ENCODE assay signal across 1 cellular context in the genomic region with DNA sequence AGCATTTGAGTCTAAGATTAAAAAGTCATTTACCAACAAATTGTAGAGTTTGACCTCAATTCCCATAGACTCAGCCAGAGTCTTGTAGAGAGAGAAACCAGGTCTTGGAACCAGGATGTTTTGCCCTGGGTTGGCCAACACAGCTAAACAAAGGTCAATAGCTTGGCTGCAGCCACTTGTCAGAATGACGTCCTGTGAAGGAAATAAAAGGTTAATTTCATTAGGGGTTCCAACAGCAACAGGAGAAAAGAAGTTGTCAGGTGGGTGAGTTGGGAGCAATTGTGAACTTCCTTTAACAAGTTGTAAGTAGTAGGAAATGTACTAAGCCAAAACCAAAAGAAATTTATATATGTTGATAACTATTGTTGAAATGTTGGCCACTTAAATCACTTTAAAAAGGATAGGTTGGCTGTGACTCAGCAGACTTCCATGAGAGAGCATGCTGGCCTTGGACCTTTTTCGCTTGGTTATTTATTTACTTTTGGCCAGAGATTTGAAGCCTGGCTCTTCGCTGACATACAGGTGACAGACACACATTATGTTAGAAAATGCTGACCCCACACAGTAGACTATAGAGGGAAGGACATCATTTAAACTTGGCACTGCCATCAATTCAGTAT.
A peak's percentile ranks its signal among the peaks of the same experiment; 100 is the strongest.
TF ChIP-seq lines count a peak whose summit lies in the region.

No MANE protein-coding gene starts in this region.

TF ChIP-seq in K562, 482 proteins besides CTCF, POLR2A, EP300 and RAD21:
- TF ChIP-seq MCM3 (IDR thresholded peaks at IDR 0.05) (no peak), ELF2 (CRISPR knock-in tag; IDR thresholded peaks at IDR 0.05) (no peak), CREB3L1 (IDR thresholded peaks at IDR 0.05; ENCODE audit: borderline replicate concordance, low read depth) (no peak), CREM (IDR thresholded peaks at IDR 0.05; ENCODE audit: low read depth) (no peak), ZZZ3 (IDR thresholded peaks at IDR 0.05) (no peak), PHTF2 (CRISPR knock-in tag; IDR thresholded peaks at IDR 0.05) (no peak), BRD4 (IDR thresholded peaks at IDR 0.05) (no peak), C11orf30 (IDR thresholded peaks at IDR 0.05; ENCODE audit: low read depth) (peak; percentile 38; the same call in 1 of the 2 replicates), NFE2 (IDR thresholded peaks at IDR 0.05; ENCODE audit: low read depth) (peak; percentile 25; the same call in 1 of the 2 replicates), BRF1 (IDR thresholded peaks at IDR 0.05; ENCODE audit: borderline replicate concordance, extremely low read depth, insufficient read length) (no peak)
- TF ChIP-seq, protein P1, sequence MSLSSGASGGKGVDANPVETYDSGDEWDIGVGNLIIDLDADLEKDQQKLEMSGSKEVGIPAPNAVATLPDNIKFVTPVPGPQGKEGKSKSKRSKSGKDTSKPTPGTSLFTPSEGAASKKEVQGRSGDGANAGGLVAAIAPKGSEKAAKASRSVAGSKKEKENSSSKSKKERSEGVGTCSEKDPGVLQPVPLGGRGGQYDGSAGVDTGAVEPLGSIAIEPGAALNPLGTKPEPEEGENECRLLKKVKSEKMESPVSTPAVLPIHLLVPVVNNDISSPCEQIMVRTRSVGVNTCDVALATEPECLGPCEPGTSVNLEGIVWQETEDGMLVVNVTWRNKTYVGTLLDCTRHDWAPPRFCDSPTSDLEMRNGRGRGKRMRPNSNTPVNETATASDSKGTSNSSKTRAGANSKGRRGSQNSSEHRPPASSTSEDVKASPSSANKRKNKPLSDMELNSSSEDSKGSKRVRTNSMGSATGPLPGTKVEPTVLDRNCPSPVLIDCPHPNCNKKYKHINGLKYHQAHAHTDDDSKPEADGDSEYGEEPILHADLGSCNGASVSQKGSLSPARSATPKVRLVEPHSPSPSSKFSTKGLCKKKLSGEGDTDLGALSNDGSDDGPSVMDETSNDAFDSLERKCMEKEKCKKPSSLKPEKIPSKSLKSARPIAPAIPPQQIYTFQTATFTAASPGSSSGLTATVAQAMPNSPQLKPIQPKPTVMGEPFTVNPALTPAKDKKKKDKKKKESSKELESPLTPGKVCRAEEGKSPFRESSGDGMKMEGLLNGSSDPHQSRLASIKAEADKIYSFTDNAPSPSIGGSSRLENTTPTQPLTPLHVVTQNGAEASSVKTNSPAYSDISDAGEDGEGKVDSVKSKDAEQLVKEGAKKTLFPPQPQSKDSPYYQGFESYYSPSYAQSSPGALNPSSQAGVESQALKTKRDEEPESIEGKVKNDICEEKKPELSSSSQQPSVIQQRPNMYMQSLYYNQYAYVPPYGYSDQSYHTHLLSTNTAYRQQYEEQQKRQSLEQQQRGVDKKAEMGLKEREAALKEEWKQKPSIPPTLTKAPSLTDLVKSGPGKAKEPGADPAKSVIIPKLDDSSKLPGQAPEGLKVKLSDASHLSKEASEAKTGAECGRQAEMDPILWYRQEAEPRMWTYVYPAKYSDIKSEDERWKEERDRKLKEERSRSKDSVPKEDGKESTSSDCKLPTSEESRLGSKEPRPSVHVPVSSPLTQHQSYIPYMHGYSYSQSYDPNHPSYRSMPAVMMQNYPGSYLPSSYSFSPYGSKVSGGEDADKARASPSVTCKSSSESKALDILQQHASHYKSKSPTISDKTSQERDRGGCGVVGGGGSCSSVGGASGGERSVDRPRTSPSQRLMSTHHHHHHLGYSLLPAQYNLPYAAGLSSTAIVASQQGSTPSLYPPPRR (CRISPR knock-in tag; IDR thresholded peaks at IDR 0.05; ENCODE audit: borderline replicate concordance), result no peak
